ENCODE assay signal across 15 cellular contexts in genomic region chr10:96377816-96378294, GRCh38. TPM values are rescaled to one million over a fixed set of nuclear protein-coding genes. Genes with fewer than 3 reads are reported as not detected.
A peak's percentile ranks its signal among the peaks of the same experiment; 100 is the strongest.
DNase-seq lines count a peak whose midpoint lies in the region; ATAC-seq and TF ChIP-seq lines count a peak whose summit lies in the region.
"Had no signal": no experiment of that assay in that cellular context is flagged by ENCODE, and none has a peak within 500 bp of the region (broad histone marks: within the 10 kb centered on the region; RNA-seq: fewer than 3 reads in every experiment).

No MANE protein-coding gene starts in this region.

- H3K9me3 Mint-ChIP-seq in neural crest cell: no peaks in the 10 kb centered on the region

- H3K4me3 ChIP-seq in fibroblast of villous mesenchyme (ENCODE audit: low read depth, low read length): no peak overlapping the region
- H3K4me3 ChIP-seq: pancreas, PC-9, tibial artery had no signal

- no peak overlapping the region for H3K4me3 Mint-ChIP-seq in neural crest cell

- TF ChIP-seq CTCF in fibroblast of villous mesenchyme (IDR thresholded peaks at IDR 0.05; ENCODE audit: insufficient read depth, low read depth, low read length) (no peak), neural crest cell (conservative IDR thresholded peaks at IDR 0.05) (no peak)

- ATAC-seq in GM19324 (IDR thresholded peaks at IDR 0.05; ENCODE audit: low FRiP score, unreplicated experiment): no peak
- no peak for ATAC-seq in HG03159 (IDR thresholded peaks at IDR 0.05; ENCODE audit: unreplicated experiment)
- no peak for ATAC-seq in HG02588 (IDR thresholded peaks at IDR 0.05; ENCODE audit: unreplicated experiment)
- ATAC-seq: pancreas had no signal

- H3K36me3 Mint-ChIP-seq in neural crest cell (ENCODE audit: low read depth): no peaks in the 10 kb centered on the region

- DNase-seq in Daoy (ENCODE audit: low read depth) (peak; percentile 39), NAMALWA (ENCODE audit: low spot score) (peak; percentile 8), fibroblast of villous mesenchyme (ENCODE audit: low read depth) (peak; percentile 76), neural crest cell (ENCODE audit: low read depth, low spot score) (no peak), NCI-H1092 treated with DMSO at 0.1 percent for 48 hours (lab: John Stamatoyannopoulos, UW) (no peak)
- DNase-seq: activated CD4-positive, CD25-positive, alpha-beta regulatory T cell treated with anti-CD3 and anti-CD28 coated beads, Interleukin-2, amount 50 U/mL, for 72 hours; Calu3; NCI-H1417; NCI-H446 treated with DMSO at 0.1 percent for 48 hours; pancreas; PC-9; tibial artery had no signal

- peaks cover 9% of the 10 kb centered on the region for H3K27me3 Mint-ChIP-seq in neural crest cell (ENCODE audit: low read depth)

- peaks cover 17% of the 10 kb centered on the region for H3K4me1 Mint-ChIP-seq in neural crest cell

- H3K27ac Mint-ChIP-seq in neural crest cell (ENCODE audit: unreplicated experiment): peak overlapping the region; percentile 77

RNA-seq across cellular contexts. Expression of gene OPALIN, which starts 19.1 kb away (rescaled TPM):
- not detected in 2 replicates for total RNA-seq in Daoy (2014; rRNA removed; shearing (Covaris generic))
- not detected in 2 replicates for total RNA-seq in fibroblast of villous mesenchyme
- not detected in 2 replicates for total RNA-seq in neural crest cell
- total RNA-seq: Calu3, pancreas, PC-9 had no signal

Comparison
In these comparisons a context has a peak if more than half of its experiments do, and no peak if none do; other contexts are left out.
1. DNase-seq: peak in Daoy (single experiment), NAMALWA (single experiment) and fibroblast of villous mesenchyme (single experiment); none in neural crest cell (single experiment) and NCI-H1092 treated with DMSO at 0.1 percent for 48 hours (single experiment).